20 cellular contexts compared by ENCODE assay signal in genomic region chr14:61258985-61259384, GRCh38. TPM values are rescaled to one million over a fixed set of nuclear protein-coding genes. Genes with fewer than 3 reads are reported as not detected.
A peak's percentile ranks its signal among the peaks of the same experiment; 100 is the strongest.
DNase-seq lines count a peak whose midpoint lies in the region; ATAC-seq and TF ChIP-seq lines count a peak whose summit lies in the region.
"Had no signal": no experiment of that assay in that cellular context is flagged by ENCODE, and none has a peak within 500 bp of the region (broad histone marks: within the 10 kb centered on the region; RNA-seq: fewer than 3 reads in every experiment).

No MANE protein-coding gene starts in this region.

- CTCF ChIA-PET in HEK293 (lab: Yijun Ruan, JAX) = interaction anchor here (0.7 to 1.4 kb wide), 2 partner anchors 10 to 27 kb away, joined by 3 read pairs; no protein-coding TSS in a partner anchor

- no peaks in the 10 kb centered on the region for H3K9me3 Mint-ChIP-seq in activated naive CD8-positive, alpha-beta T cell treated with anti-CD3 and anti-CD28 coated beads, Interleukin-2, amount 50 U/mL, for 24 hours
- H3K9me3 Mint-ChIP-seq: activated B cell treated with CpG ODN at 0.5 μM for 24 hours; dendritic cell treated with granulocyte-macrophage colony-stimulating factor and Interleukin-4, amounts not matched to agents 40 ng/mL and 50 ng/mL, for 4 days; GM23338; memory B cell; stimulated activated effector memory CD8-positive, alpha-beta T cell treated with anti-CD3 and anti-CD28 coated beads, Interleukin-12 subunit alpha, Interleukin-12 subunit beta, amount 100 ng/mL, for 72 hours had no signal

- H4K91ac ChIP-seq in mesenchymal stem cell (ENCODE audit: low read length) = no peak overlapping the region

- H2BK15ac ChIP-seq in mesenchymal stem cell (ENCODE audit: low read depth, poor library complexity, severe bottlenecking) = no peak overlapping the region

- H3K4me3 ChIP-seq in AG10803 (ENCODE audit: low read length) (no peak overlapping the region), HEK293 (ENCODE audit: low read depth, low read length) (no peak overlapping the region), mesenchymal stem cell (ENCODE audit: insufficient read depth in 1 of 2, low read depth in 1 of 2, low read length in 2 of 2) (no peak overlapping the region)
- H3K4me3 ChIP-seq: esophagus squamous epithelium, GM23338, K562, skin epidermis had no signal

- H4K8ac ChIP-seq in mesenchymal stem cell (ENCODE audit: low read length) = no peak overlapping the region

- H3K14ac ChIP-seq in mesenchymal stem cell (ENCODE audit: low read length in 2 of 2) = no peak overlapping the region

- H2AFZ ChIP-seq in mesenchymal stem cell (ENCODE audit: low read depth, low read length) = no peak overlapping the region
- H2AFZ ChIP-seq: GM23338 had no signal

- ATAC-seq in SK-N-SH treated with all-trans-retinoic acid at 6 μM for 48 hours = peak; percentile 51
- ATAC-seq in HG02763 (IDR thresholded peaks at IDR 0.05; ENCODE audit: unreplicated experiment) = no peak
- ATAC-seq in activated naive CD8-positive, alpha-beta T cell treated with anti-CD3 and anti-CD28 coated beads, Interleukin-2, amount 50 U/mL, for 24 hours = no peak
- ATAC-seq: GM23338; K562; Panc1; stimulated activated effector memory CD8-positive, alpha-beta T cell treated with anti-CD3 and anti-CD28 coated beads, Interleukin-12 subunit alpha, Interleukin-12 subunit beta, amount 100 ng/mL, for 72 hours had no signal

- H3K36me3 ChIP-seq in HEK293 (ENCODE audit: control insufficient read depth in 2 of 2, insufficient read depth in 1 of 2, low read length in 2 of 2) (no peaks in the 10 kb centered on the region), mesenchymal stem cell (ENCODE audit: control insufficient read depth in 1 of 2, insufficient read depth in 2 of 2, low read depth in 1 of 2, low read length in 2 of 2) (no peaks in the 10 kb centered on the region)
- H3K36me3 ChIP-seq: esophagus squamous epithelium had no signal

- no peak for TF ChIP-seq CTCF in AG10803 (conservative IDR thresholded peaks at IDR 0.05; ENCODE audit: low read length)
- TF ChIP-seq CTCF in HEK293 (tag by site-specific recombination; IDR thresholded peaks at IDR 0.05) = no peak

- TF ChIP-seq POLR2A in erythroblast (IDR thresholded peaks at IDR 0.05; ENCODE audit: low read length) = no peak

- no peak overlapping the region for H3K18ac ChIP-seq in mesenchymal stem cell (ENCODE audit: low read depth in 1 of 2, low read length in 2 of 2)

- peaks cover 26% of the 10 kb centered on the region for H3K4me1 ChIP-seq in HEK293 (ENCODE audit: control insufficient read depth, insufficient read depth, low read length)
- peaks cover 4% of the 10 kb centered on the region for H3K4me1 ChIP-seq in mesenchymal stem cell (ENCODE audit: control insufficient read depth, insufficient read depth, low read depth, low read length)
- H3K4me1 ChIP-seq: esophagus squamous epithelium had no signal

- no peak overlapping the region for H3K23ac ChIP-seq in mesenchymal stem cell (ENCODE audit: low read length in 2 of 2)

- H3K9me3 ChIP-seq in HEK293 (ENCODE audit: control insufficient read depth, insufficient read depth, low read depth, low read length) (no peaks in the 10 kb centered on the region), mesenchymal stem cell (ENCODE audit: control insufficient read depth, low read length) (no peaks in the 10 kb centered on the region)
- H3K9me3 ChIP-seq: esophagus squamous epithelium had no signal

- no peaks in the 10 kb centered on the region for H3K36me3 Mint-ChIP-seq in activated naive CD8-positive, alpha-beta T cell treated with anti-CD3 and anti-CD28 coated beads, Interleukin-2, amount 50 U/mL, for 24 hours (ENCODE audit: low read depth)
- H3K36me3 Mint-ChIP-seq: memory B cell; stimulated activated effector memory CD8-positive, alpha-beta T cell treated with anti-CD3 and anti-CD28 coated beads, Interleukin-12 subunit alpha, Interleukin-12 subunit beta, amount 100 ng/mL, for 72 hours had no signal

- H3K27ac Mint-ChIP-seq in activated naive CD8-positive, alpha-beta T cell treated with anti-CD3 and anti-CD28 coated beads, Interleukin-2, amount 50 U/mL, for 24 hours = no peak overlapping the region
- H3K27ac Mint-ChIP-seq: activated B cell treated with CpG ODN at 0.5 μM for 24 hours; B cell; dendritic cell treated with granulocyte-macrophage colony-stimulating factor and Interleukin-4, amounts not matched to agents 40 ng/mL and 50 ng/mL, for 4 days; GM23338; memory B cell; stimulated activated effector memory CD8-positive, alpha-beta T cell treated with anti-CD3 and anti-CD28 coated beads, Interleukin-12 subunit alpha, Interleukin-12 subunit beta, amount 100 ng/mL, for 72 hours had no signal

- peak overlapping the region; percentile 28 for H3K9ac ChIP-seq in mesenchymal stem cell (ENCODE audit: low read length)

- H3K27ac ChIP-seq in HEK293 (ENCODE audit: extremely low read depth, low read depth, low read length) = no peak overlapping the region
- no peak overlapping the region for H3K27ac ChIP-seq in mesenchymal stem cell (ENCODE audit: low read length, poor library complexity, severe bottlenecking)
- H3K27ac ChIP-seq: esophagus squamous epithelium had no signal

- POLR2A ChIA-PET in HEK293 (lab: Yijun Ruan, JAX) = no interaction called here

- no peaks in the 10 kb centered on the region for H3K27me3 ChIP-seq in mesenchymal stem cell (ENCODE audit: control insufficient read depth in 1 of 2, insufficient read depth in 1 of 2, low read length in 2 of 2)
- H3K27me3 ChIP-seq: esophagus squamous epithelium had no signal

- H3K79me1 ChIP-seq in mesenchymal stem cell (replicated peaks; ENCODE audit: low read length, poor library complexity, severe bottlenecking) = no peaks in the 10 kb centered on the region

- no peak overlapping the region for H2BK5ac ChIP-seq in mesenchymal stem cell (ENCODE audit: low read depth, low read length, poor library complexity, severe bottlenecking)

- no peak overlapping the region for H3K4ac ChIP-seq in mesenchymal stem cell (ENCODE audit: low read depth in 1 of 2, low read length in 2 of 2)

- peak; percentile 52 for DNase-seq in AG10803 (ENCODE audit: low read depth)
- no peak for DNase-seq in mesenchymal stem cell
- DNase-seq in erythroblast (lab: John Stamatoyannopoulos, UW) = no peak
- DNase-seq in stimulated activated CD4-positive, alpha-beta T cell treated with anti-CD3 and anti-CD28 coated beads, Interleukin-4, amount 100 ng/mL, for 24 hours = no peak
- DNase-seq in activated naive CD8-positive, alpha-beta T cell treated with anti-CD3 and anti-CD28 coated beads, Interleukin-2, amount 50 U/mL, for 24 hours = no peak
- DNase-seq: activated B cell treated with CpG ODN at 0.5 μM for 24 hours, esophagus squamous epithelium, NCI-H526 treated with DMSO at 0.1 percent for 48 hours, SW 1271 had no signal

- no peak overlapping the region for H3K4me3 Mint-ChIP-seq in activated naive CD8-positive, alpha-beta T cell treated with anti-CD3 and anti-CD28 coated beads, Interleukin-2, amount 50 U/mL, for 24 hours
- H3K4me3 Mint-ChIP-seq: activated B cell treated with CpG ODN at 0.5 μM for 24 hours; B cell; dendritic cell treated with granulocyte-macrophage colony-stimulating factor and Interleukin-4, amounts not matched to agents 40 ng/mL and 50 ng/mL, for 4 days; GM23338; memory B cell; stimulated activated effector memory CD8-positive, alpha-beta T cell treated with anti-CD3 and anti-CD28 coated beads, Interleukin-12 subunit alpha, Interleukin-12 subunit beta, amount 100 ng/mL, for 72 hours had no signal

- peaks cover 11% of the 10 kb centered on the region for H3K27me3 Mint-ChIP-seq in activated naive CD8-positive, alpha-beta T cell treated with anti-CD3 and anti-CD28 coated beads, Interleukin-2, amount 50 U/mL, for 24 hours

- no peak overlapping the region for H2BK12ac ChIP-seq in mesenchymal stem cell (ENCODE audit: low read length in 2 of 2)

- H3K4me1 Mint-ChIP-seq in activated naive CD8-positive, alpha-beta T cell treated with anti-CD3 and anti-CD28 coated beads, Interleukin-2, amount 50 U/mL, for 24 hours = no peaks in the 10 kb centered on the region
- H3K4me1 Mint-ChIP-seq: activated B cell treated with CpG ODN at 0.5 μM for 24 hours; B cell; memory B cell; stimulated activated effector memory CD8-positive, alpha-beta T cell treated with anti-CD3 and anti-CD28 coated beads, Interleukin-12 subunit alpha, Interleukin-12 subunit beta, amount 100 ng/mL, for 72 hours had no signal

- H2AK5ac ChIP-seq in mesenchymal stem cell (ENCODE audit: low read length, severe bottlenecking) = no peak overlapping the region

- H2BK120ac ChIP-seq in mesenchymal stem cell (ENCODE audit: low read depth, low read length) = no peak overlapping the region

- no peak overlapping the region for H3K4me2 ChIP-seq in mesenchymal stem cell (ENCODE audit: low read length, poor library complexity, severe bottlenecking)
- H3K4me2 ChIP-seq: GM23338 had no signal

- WGBS in mesenchymal stem cell = 23% methylated on average over 2 of the region's 4 CpGs

TF ChIP-seq in HEK293, 187 proteins besides CTCF, POLR2A, EP300 and RAD21 (continues in another document):
- TF ChIP-seq GLI4 (tag by site-specific recombination; IDR thresholded peaks at IDR 0.05) = no peak

TF ChIP-seq in SK-N-SH treated with all-trans-retinoic acid at 6 μM for 48 hours, 23 proteins besides CTCF, POLR2A, EP300 and RAD21 (continues in another document):
- peak; percentile 98 for TF ChIP-seq ISL1 (CRISPR knock-in tag; IDR thresholded peaks at IDR 0.05)
- TF ChIP-seq PPARA (CRISPR knock-in tag; IDR thresholded peaks at IDR 0.05; ENCODE audit: borderline replicate concordance) = no peak
- no peak for TF ChIP-seq TCF4 (CRISPR knock-in tag; IDR thresholded peaks at IDR 0.05; ENCODE audit: borderline replicate concordance)
- peak; percentile 79 for TF ChIP-seq ZC3H10 (CRISPR knock-in tag; IDR thresholded peaks at IDR 0.05)
- TF ChIP-seq PATZ1 (CRISPR knock-in tag; IDR thresholded peaks at IDR 0.05; ENCODE audit: borderline replicate concordance) = peak; percentile 81; the same call in 1 of the 2 replicates

RNA-seq across cellular contexts. Expression of gene TMEM30B, which starts 22.2 kb away (rescaled TPM):
- not detected for polyA plus RNA-seq in mesenchymal stem cell (2013, experiment 1 of 2)
- not detected for polyA plus RNA-seq in mesenchymal stem cell (2013, experiment 2 of 2)
- polyA plus RNA-seq: K562 had no signal
